In genomic region chr19:32676186-32676894, GRCh38 we compare ENCODE assay signal across 8 cellular contexts. TPM values are rescaled to one million over a fixed set of nuclear protein-coding genes. Genes with fewer than 3 reads are reported as not detected.
DNase-seq lines count a peak whose midpoint lies in the region; ATAC-seq and TF ChIP-seq lines count a peak whose summit lies in the region.

No MANE protein-coding gene starts in this region.

- TF ChIP-seq EP300 in neural cell (conservative IDR thresholded peaks at IDR 0.05; ENCODE audit: poor library complexity, severe bottlenecking) = no peak

- H4K20me1 ChIP-seq in neural cell (ENCODE audit: insufficient read depth) = no peaks in the 10 kb centered on the region

- H3K27me3 Mint-ChIP-seq in T-helper 17 cell = peaks cover 9% of the 10 kb centered on the region

- H3K27ac Mint-ChIP-seq in T-helper 17 cell = no peak overlapping the region

- H2AFZ ChIP-seq in neural cell (ENCODE audit: low read depth, low read length) = no peak overlapping the region

- H3K4me1 Mint-ChIP-seq in T-helper 17 cell = peaks cover 23% of the 10 kb centered on the region

- no peaks in the 10 kb centered on the region for H3K9me3 ChIP-seq in T-helper 17 cell (ENCODE audit: control insufficient read depth, low read length, poor library complexity, severe bottlenecking)
- no peaks in the 10 kb centered on the region for H3K9me3 ChIP-seq in neural cell (ENCODE audit: low read length)

- DNase-seq in activated CD4-positive, CD25-positive, alpha-beta regulatory T cell treated with anti-CD3 and anti-CD28 coated beads, Interleukin-2, amount 50 U/mL, for 72 hours = peak; percentile 38
- no peak for DNase-seq in activated CD4-positive, CD25-positive, alpha-beta regulatory T cell (lab: John Stamatoyannopoulos, UW)
- DNase-seq in T-helper 17 cell (peak; percentile 16 to 25 (median 23)), erythroblast (lab: John Stamatoyannopoulos, UW) (peak; percentile 68 to 70), T1000 (lab: John Stamatoyannopoulos, UW) (no peak), NOMO-1 treated with dmso at 0.1 percent for 144 hours (lab: John Stamatoyannopoulos, UW; ENCODE audit: unreplicated experiment) (no peak)

- no peak for TF ChIP-seq CTCF in neural cell (IDR thresholded peaks at IDR 0.05; ENCODE audit: poor library complexity, severe bottlenecking)

- no peaks in the 10 kb centered on the region for H3K36me3 ChIP-seq in neural cell (ENCODE audit: insufficient read depth, low read length)

- peaks cover 2% of the 10 kb centered on the region for H3K36me3 Mint-ChIP-seq in T-helper 17 cell (ENCODE audit: low read depth)

- H3F3A ChIP-seq in neural cell (ENCODE audit: insufficient read depth, low read length, poor library complexity, severe bottlenecking) = no peaks in the 10 kb centered on the region

- peak overlapping the region; percentile 91 for H3K4me3 ChIP-seq in neural cell (ENCODE audit: low read length)

- H3K9ac ChIP-seq in neural cell (ENCODE audit: low read length) = no peak overlapping the region

- no peak for TF ChIP-seq POLR2A in erythroblast (IDR thresholded peaks at IDR 0.05; ENCODE audit: low read length)

- H3K4me2 ChIP-seq in neural cell (ENCODE audit: low read length) = no peak overlapping the region

- H3K79me2 ChIP-seq in neural cell (replicated peaks; ENCODE audit: insufficient read depth, low read length) = peaks cover 14% of the 10 kb centered on the region

- TF ChIP-seq RAD21 in neural cell (conservative IDR thresholded peaks at IDR 0.05) = no peak

- H3K27me3 ChIP-seq in neural cell (ENCODE audit: insufficient read depth, low read depth, low read length) = peaks cover 27% of the 10 kb centered on the region

- no peaks in the 10 kb centered on the region for H3K9me2 ChIP-seq in neural cell (ENCODE audit: insufficient read depth, low read length)

- H3K27ac ChIP-seq in neural cell (ENCODE audit: low read length) = no peak overlapping the region

- H3K4me3 Mint-ChIP-seq in T-helper 17 cell = peak overlapping the region; percentile 96

- no peak for ATAC-seq in T-helper 17 cell
- ATAC-seq in HG03196 (IDR thresholded peaks at IDR 0.05; ENCODE audit: unreplicated experiment) = no peak

TF ChIP-seq in neural cell, 6 proteins besides CTCF, POLR2A, EP300 and RAD21:
- TF ChIP-seq EZH2 (IDR thresholded peaks at IDR 0.05; ENCODE audit: borderline replicate concordance, insufficient read depth, low read length, poor library complexity, severe bottlenecking) (peak; percentile 6), MXI1 (conservative IDR thresholded peaks at IDR 0.05; ENCODE audit: poor library complexity, severe bottlenecking) (no peak)

RNA-seq across cellular contexts. Expression of gene RGS9BP, which starts 0.7 kb away (rescaled TPM):
- under 1 TPM; 0.10 to 0.52 TPM for total RNA-seq in T-helper 17 cell
- polyA plus RNA-seq in neural cell = 0.10 TPM in 1 of 2 replicates, not detected in the other
- 1.2 and 1.7 TPM in 2 replicates for polyA minus RNA-seq in neural cell

RNA-seq across cellular contexts. Expression of gene ANKRD27, which starts 1.4 kb away (rescaled TPM):
- 10 to 100 TPM; 33.9 to 35.8 TPM for total RNA-seq in T-helper 17 cell
- 19.8 and 24.6 TPM in 2 replicates for polyA plus RNA-seq in neural cell
- 52.3 and 55.5 TPM in 2 replicates for polyA minus RNA-seq in neural cell

RNA-seq across cellular contexts. Expression of gene NUDT19, which starts 15.3 kb away (rescaled TPM):
- 10 to 100 TPM; 10.2 to 10.5 TPM for total RNA-seq in T-helper 17 cell
- polyA plus RNA-seq in neural cell = 0.84 and 1.2 TPM in 2 replicates
- polyA minus RNA-seq in neural cell = 1.5 TPM in 2 replicates

RNA-seq across cellular contexts. Expression of gene TDRD12, which starts 43.2 kb away (rescaled TPM):
- total RNA-seq in T-helper 17 cell = 1 to 10 TPM in 1 of 2 donors, under 1 TPM in 1; 0.55 to 4.1 TPM
- polyA plus RNA-seq in neural cell = 8.5 and 9.2 TPM in 2 replicates
- 8.0 and 8.2 TPM in 2 replicates for polyA minus RNA-seq in neural cell

Comparison
In these comparisons a context has a peak if more than half of its experiments do, and no peak if none do; other contexts are left out.
1. DNase-seq: peak in activated CD4-positive, CD25-positive, alpha-beta regulatory T cell treated with anti-CD3 and anti-CD28 coated beads, Interleukin-2, amount 50 U/mL, for 72 hours (single experiment), T-helper 17 cell (3 of 3) and erythroblast (2 of 2); none in activated CD4-positive, CD25-positive, alpha-beta regulatory T cell (0 of 4), T1000 (single experiment) and NOMO-1 treated with dmso at 0.1 percent for 144 hours (single experiment).